In the genomic region with DNA sequence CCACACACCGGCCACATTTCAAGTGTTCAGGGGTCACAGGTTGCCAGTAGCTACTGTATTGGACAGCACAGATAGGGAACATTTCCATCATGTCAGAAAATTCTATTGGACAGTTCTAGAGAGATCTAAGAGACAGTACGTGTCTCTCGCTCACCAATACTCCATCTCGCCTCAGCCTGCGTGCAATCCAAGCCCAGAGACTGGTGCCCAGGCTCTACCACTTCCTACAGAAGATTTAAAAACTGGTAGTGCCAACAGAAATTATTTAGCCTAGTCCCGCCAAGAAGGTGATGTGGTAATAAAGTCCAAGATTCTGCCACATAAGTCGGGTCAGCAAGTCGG, we compare ENCODE assay signal across 8 cellular contexts. TPM values are rescaled to one million over a fixed set of nuclear protein-coding genes. Genes with fewer than 3 reads are reported as not detected.
DNase-seq lines count a peak whose midpoint lies in the region; ATAC-seq and TF ChIP-seq lines count a peak whose summit lies in the region.

No MANE protein-coding gene starts in this region.

- H3K4me2 ChIP-seq in BLaER1 treated with 17β-estradiol and CSF1 and Interleukin-3, amounts not matched to agents 10 nM and 100 nM: peak overlapping the region; percentile 63 to 94 (median 73)

- H3K27ac ChIP-seq in BLaER1 treated with 17β-estradiol and CSF1 and Interleukin-3, amounts not matched to agents 10 nM and 100 nM: peak overlapping the region in 9 of 11 experiments; percentile 42 to 100 (median 96); a peak in 15 of 22 replicates

- H4K20me1 ChIP-seq in BLaER1 treated with 17β-estradiol and CSF1 and Interleukin-3, amounts not matched to agents 10 nM and 100 nM: peaks cover 5 to 36% (median 33%) of the 10 kb centered on the region in 11 experiments; a peak in 20 of 22 replicates

- peaks cover 8 to 70% (median 31%) of the 10 kb centered on the region in 10 experiments; a peak in 19 of 20 replicates for H3K4me1 ChIP-seq in BLaER1 treated with 17β-estradiol and CSF1 and Interleukin-3, amounts not matched to agents 10 nM and 100 nM
- H3K4me1 ChIP-seq in mononuclear cell (ENCODE audit: insufficient read depth, low read length): peaks cover 35% of the 10 kb centered on the region

- TF ChIP-seq CTCF in cardiac fibroblast (IDR thresholded peaks at IDR 0.05; ENCODE audit: low read depth, low read length): no peak

- TF ChIP-seq POLR2A in erythroblast (IDR thresholded peaks at IDR 0.05; ENCODE audit: low read length): no peak

- H3K4me3 ChIP-seq in BLaER1 treated with 17β-estradiol and CSF1 and Interleukin-3, amounts not matched to agents 10 nM and 100 nM: peak overlapping the region; percentile 80 to 99 (median 97)
- H3K4me3 ChIP-seq in cardiac fibroblast (replicated peaks in 1 of 2; ENCODE audit: low read depth in 2 of 2, low read length in 2 of 2) (peak overlapping the region; percentile 32 to 92), mononuclear cell (ENCODE audit: low read length) (peak overlapping the region; percentile 92)

- H3K9me3 ChIP-seq in BLaER1 treated with 17β-estradiol and CSF1 and Interleukin-3, amounts not matched to agents 10 nM and 100 nM (replicated peaks in 1 of 11): peaks cover 0 to 12% (median 8%) of the 10 kb centered on the region in 11 experiments; a peak in 11 of 22 replicates
- H3K9me3 ChIP-seq in mononuclear cell (ENCODE audit: low read depth, low read length): no peaks in the 10 kb centered on the region

- peak overlapping the region; percentile 92 to 100 (median 95); a peak in 21 of 22 replicates for H3K9ac ChIP-seq in BLaER1 treated with 17β-estradiol and CSF1 and Interleukin-3, amounts not matched to agents 10 nM and 100 nM

- DNase-seq in cardiac fibroblast (ENCODE audit: low read depth in 2 of 2) (no peak), nucleus accumbens (lab: John Stamatoyannopoulos, UW) (no peak), DMS 273 (lab: John Stamatoyannopoulos, UW; ENCODE audit: unreplicated experiment) (no peak), erythroblast (lab: John Stamatoyannopoulos, UW) (no peak)

- ATAC-seq in GM21367 (IDR thresholded peaks at IDR 0.05; ENCODE audit: unreplicated experiment): peak; percentile 34
- peak; percentile 20 for ATAC-seq in HG03575 (IDR thresholded peaks at IDR 0.05; ENCODE audit: extremely low read depth, insufficient number of reproducible peaks, low FRiP score, unreplicated experiment)

- peaks cover 5 to 24% (median 15%) of the 10 kb centered on the region in 11 experiments; a peak in 18 of 22 replicates for H3K36me3 ChIP-seq in BLaER1 treated with 17β-estradiol and CSF1 and Interleukin-3, amounts not matched to agents 10 nM and 100 nM

- no peaks in the 10 kb centered on the region for H3K27me3 ChIP-seq in BLaER1 treated with 17β-estradiol and CSF1 and Interleukin-3, amounts not matched to agents 10 nM and 100 nM
- H3K27me3 ChIP-seq in mononuclear cell (ENCODE audit: insufficient read depth, low read length): no peaks in the 10 kb centered on the region

RNA-seq across cellular contexts. Expression of gene SNX2, which starts 0.4 kb away (rescaled TPM):
- 159 TPM for total RNA-seq in mononuclear cell
